ENCODE assay signal across 2 cellular contexts in genomic region chr5:180909782-180910181, GRCh38.
TF ChIP-seq lines count a peak whose summit lies in the region.

No MANE protein-coding gene starts in this region.

TF ChIP-seq in HepG2, 621 proteins besides CTCF, POLR2A, EP300 and RAD21:
- TF ChIP-seq ZNF232 (CRISPR knock-in tag; IDR thresholded peaks at IDR 0.05; ENCODE audit: borderline replicate concordance) = no peak
- TF ChIP-seq RCOR2 (CRISPR knock-in tag; IDR thresholded peaks at IDR 0.05) = no peak
- TF ChIP-seq NFIB (CRISPR knock-in tag; IDR thresholded peaks at IDR 0.05; ENCODE audit: borderline replicate concordance) = no peak
- no peak for TF ChIP-seq KLF12 (CRISPR knock-in tag; IDR thresholded peaks at IDR 0.05; ENCODE audit: borderline replicate concordance)
- no peak for TF ChIP-seq ARID3A (IDR thresholded peaks at IDR 0.05; ENCODE audit: low read depth, low read length)
- no peak for TF ChIP-seq CREB3 (CRISPR knock-in tag; IDR thresholded peaks at IDR 0.05)
- no peak for TF ChIP-seq REXO4 (CRISPR knock-in tag; IDR thresholded peaks at IDR 0.05; ENCODE audit: borderline replicate concordance)
- no peak for TF ChIP-seq FOXA1 (IDR thresholded peaks at IDR 0.05)
- TF ChIP-seq FOXA1 (CRISPR knock-in tag; IDR thresholded peaks at IDR 0.05) = no peak
- no peak for TF ChIP-seq ZNF101 (CRISPR knock-in tag; IDR thresholded peaks at IDR 0.05; ENCODE audit: borderline replicate concordance, low read depth)
- no peak for TF ChIP-seq KAT8 (CRISPR knock-in tag; IDR thresholded peaks at IDR 0.05)
TF ChIP-seq in HepG2: peak in this region for 0.

TF ChIP-seq in K562, 482 proteins besides CTCF, POLR2A, EP300 and RAD21:
- no peak for TF ChIP-seq STAT6 (CRISPR knock-in tag; IDR thresholded peaks at IDR 0.05)
- no peak for TF ChIP-seq NFE2L1 (tag; IDR thresholded peaks at IDR 0.05; ENCODE audit: borderline replicate concordance, low read depth)
- TF ChIP-seq ZNF318 (IDR thresholded peaks at IDR 0.05; ENCODE audit: borderline replicate concordance in 1 of 2, low read depth in 1 of 2) = no peak
- no peak for TF ChIP-seq POLR3G (IDR thresholded peaks at IDR 0.05; ENCODE audit: extremely low read depth, insufficient read length, insufficient replicate concordance)
- no peak for TF ChIP-seq MLX (CRISPR knock-in tag; conservative IDR thresholded peaks at IDR 0.05)
- no peak for TF ChIP-seq MEF2A (IDR thresholded peaks at IDR 0.05; ENCODE audit: control insufficient read depth, low read depth, low read length)
- no peak for TF ChIP-seq HDAC8 (tag; IDR thresholded peaks at IDR 0.05)
- no peak for TF ChIP-seq ZNF146 (CRISPR knock-in tag; IDR thresholded peaks at IDR 0.05; ENCODE audit: unreplicated experiment)
- no peak for TF ChIP-seq CREB3 (tag; conservative IDR thresholded peaks at IDR 0.05; ENCODE audit: low read depth)
- no peak for TF ChIP-seq ZSCAN29 (IDR thresholded peaks at IDR 0.05)
- no peak for TF ChIP-seq TSC22D4 (tag; IDR thresholded peaks at IDR 0.05)
- no peak for TF ChIP-seq HDAC1 (IDR thresholded peaks at IDR 0.05)
- no peak for TF ChIP-seq ZNF354B (CRISPR knock-in tag; IDR thresholded peaks at IDR 0.05)
- TF ChIP-seq ZNF197 (CRISPR knock-in tag; IDR thresholded peaks at IDR 0.05; ENCODE audit: low read depth) = no peak
- TF ChIP-seq SRF (CRISPR knock-in tag; IDR thresholded peaks at IDR 0.05) = no peak
- no peak for TF ChIP-seq ELF4 (CRISPR knock-in tag; IDR thresholded peaks at IDR 0.05)
- TF ChIP-seq KLF13 (tag; IDR thresholded peaks at IDR 0.05; ENCODE audit: borderline replicate concordance, low read depth) = no peak
- TF ChIP-seq CTBP1 (IDR thresholded peaks at IDR 0.05; ENCODE audit: borderline replicate concordance) = no peak
